In the genomic region with DNA sequence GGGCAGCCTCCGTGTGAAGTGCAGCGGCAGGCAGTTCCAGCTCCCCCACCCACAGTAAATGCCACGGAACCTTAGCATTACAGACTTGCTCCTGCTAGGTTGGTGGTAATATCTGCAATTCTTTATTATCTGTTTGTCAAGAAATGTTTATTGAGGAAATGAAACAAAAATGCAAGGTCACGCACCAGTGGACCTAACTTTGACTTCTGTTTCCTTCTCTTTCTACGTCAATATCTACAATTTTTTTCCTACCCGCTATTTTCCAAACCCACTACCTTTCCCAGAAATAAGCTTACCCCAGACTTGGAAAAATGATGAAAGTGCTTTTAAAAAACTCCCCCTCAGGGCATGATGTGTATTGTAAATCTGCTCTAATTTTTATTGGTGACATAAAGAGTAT, we compare ENCODE assay signal across 1 cellular context.
TF ChIP-seq lines count a peak whose summit lies in the region.

No MANE protein-coding gene starts in this region.

TF ChIP-seq in GM12878, 131 proteins besides CTCF, POLR2A, EP300 and RAD21 (continued from another document and continues in another):
- TF ChIP-seq FOXM1 (IDR thresholded peaks at IDR 0.05; ENCODE audit: low read depth, low read length) (no peak; the same call in none of the 2 replicates), SMAD1 (IDR thresholded peaks at IDR 0.05; ENCODE audit: low read depth, partially characterized antibody) (no peak), IRF4 (IDR thresholded peaks at IDR 0.05; ENCODE audit: low read depth, low read length) (no peak), GABPA (IDR thresholded peaks at IDR 0.05; ENCODE audit: low read depth) (no peak), DPF2 (IDR thresholded peaks at IDR 0.05) (peak; percentile 80), CHD1 (IDR thresholded peaks at IDR 0.05; ENCODE audit: low read depth, low read length) (no peak), EGR1 (IDR thresholded peaks at IDR 0.05; ENCODE audit: borderline replicate concordance in 1 of 2, low read depth in 2 of 2, low read length in 2 of 2) (no peak), EED (IDR thresholded peaks at IDR 0.05; ENCODE audit: low read depth) (no peak), ZZZ3 (IDR thresholded peaks at IDR 0.05; ENCODE audit: control insufficient read depth, insufficient read length, low read depth) (no peak), HCFC1 (IDR thresholded peaks at IDR 0.05; ENCODE audit: low read length) (no peak), NR2C2 (IDR thresholded peaks at IDR 0.05; ENCODE audit: borderline replicate concordance, control insufficient read depth, insufficient read length, low read depth) (no peak), BMI1 (IDR thresholded peaks at IDR 0.05; ENCODE audit: borderline replicate concordance) (peak; percentile 47; the same call in 1 of the 2 replicates), NR2C1 (IDR thresholded peaks at IDR 0.05) (no peak), RBBP5 (conservative IDR thresholded peaks at IDR 0.05) (no peak), RB1 (IDR thresholded peaks at IDR 0.05; ENCODE audit: borderline replicate concordance) (no peak), BRCA1 (IDR thresholded peaks at IDR 0.05; ENCODE audit: low read depth, low read length) (no peak), TBL1XR1 (IDR thresholded peaks at IDR 0.05; ENCODE audit: low read depth, low read length) (no peak), RELA (IDR thresholded peaks at IDR 0.05; ENCODE audit: borderline replicate concordance, partially characterized antibody) (no peak), NR2F1 (conservative IDR thresholded peaks at IDR 0.05) (no peak; the same call in 1 of the 2 replicates), STAT1 (conservative IDR thresholded peaks at IDR 0.05) (no peak), SUPT20H (IDR thresholded peaks at IDR 0.05; ENCODE audit: borderline replicate concordance, control insufficient read depth, low read depth, low read length) (no peak), POLR2AphosphoS2 (IDR thresholded peaks at IDR 0.05; ENCODE audit: low read depth, low read length) (no peak), WRNIP1 (IDR thresholded peaks at IDR 0.05; ENCODE audit: borderline replicate concordance, low read depth, low read length) (no peak), KAT2A (conservative IDR thresholded peaks at IDR 0.05; ENCODE audit: control insufficient read depth, low read depth, low read length) (no peak), SIN3A (IDR thresholded peaks at IDR 0.05; ENCODE audit: low read depth, low read length) (no peak), SUZ12 (IDR thresholded peaks at IDR 0.05; ENCODE audit: unreplicated experiment) (no peak), MYC (IDR thresholded peaks at IDR 0.05; ENCODE audit: insufficient read depth, insufficient read length, insufficient replicate concordance, low read length, severe bottlenecking) (no peak), IKZF1 (conservative IDR thresholded peaks at IDR 0.05) (peak; percentile 94), CBX5 (IDR thresholded peaks at IDR 0.05; ENCODE audit: low read depth) (0 out of 2 replicates have a peak, but pooled peaks have one; percentile 27), EZH2 (IDR thresholded peaks at IDR 0.05; ENCODE audit: borderline replicate concordance, control insufficient read depth, low read depth, low read length) (no peak), RAD51 (IDR thresholded peaks at IDR 0.05) (no peak), SREBF2 (IDR thresholded peaks at IDR 0.05; ENCODE audit: low read length) (no peak), RCOR1 (conservative IDR thresholded peaks at IDR 0.05; ENCODE audit: low read depth, low read length) (no peak), TCF7 (IDR thresholded peaks at IDR 0.05; ENCODE audit: borderline replicate concordance) (no peak), ASH2L (IDR thresholded peaks at IDR 0.05; ENCODE audit: borderline replicate concordance, low read depth) (no peak), ZNF24 (IDR thresholded peaks at IDR 0.05) (peak; percentile 62)
- TF ChIP-seq, protein P1, sequence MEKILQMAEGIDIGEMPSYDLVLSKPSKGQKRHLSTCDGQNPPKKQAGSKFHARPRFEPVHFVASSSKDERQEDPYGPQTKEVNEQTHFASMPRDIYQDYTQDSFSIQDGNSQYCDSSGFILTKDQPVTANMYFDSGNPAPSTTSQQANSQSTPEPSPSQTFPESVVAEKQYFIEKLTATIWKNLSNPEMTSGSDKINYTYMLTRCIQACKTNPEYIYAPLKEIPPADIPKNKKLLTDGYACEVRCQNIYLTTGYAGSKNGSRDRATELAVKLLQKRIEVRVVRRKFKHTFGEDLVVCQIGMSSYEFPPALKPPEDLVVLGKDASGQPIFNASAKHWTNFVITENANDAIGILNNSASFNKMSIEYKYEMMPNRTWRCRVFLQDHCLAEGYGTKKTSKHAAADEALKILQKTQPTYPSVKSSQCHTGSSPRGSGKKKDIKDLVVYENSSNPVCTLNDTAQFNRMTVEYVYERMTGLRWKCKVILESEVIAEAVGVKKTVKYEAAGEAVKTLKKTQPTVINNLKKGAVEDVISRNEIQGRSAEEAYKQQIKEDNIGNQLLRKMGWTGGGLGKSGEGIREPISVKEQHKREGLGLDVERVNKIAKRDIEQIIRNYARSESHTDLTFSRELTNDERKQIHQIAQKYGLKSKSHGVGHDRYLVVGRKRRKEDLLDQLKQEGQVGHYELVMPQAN (conservative IDR thresholded peaks at IDR 0.05), result no peak; the same call in 1 of the 2 replicates
- TF ChIP-seq, protein P2, sequence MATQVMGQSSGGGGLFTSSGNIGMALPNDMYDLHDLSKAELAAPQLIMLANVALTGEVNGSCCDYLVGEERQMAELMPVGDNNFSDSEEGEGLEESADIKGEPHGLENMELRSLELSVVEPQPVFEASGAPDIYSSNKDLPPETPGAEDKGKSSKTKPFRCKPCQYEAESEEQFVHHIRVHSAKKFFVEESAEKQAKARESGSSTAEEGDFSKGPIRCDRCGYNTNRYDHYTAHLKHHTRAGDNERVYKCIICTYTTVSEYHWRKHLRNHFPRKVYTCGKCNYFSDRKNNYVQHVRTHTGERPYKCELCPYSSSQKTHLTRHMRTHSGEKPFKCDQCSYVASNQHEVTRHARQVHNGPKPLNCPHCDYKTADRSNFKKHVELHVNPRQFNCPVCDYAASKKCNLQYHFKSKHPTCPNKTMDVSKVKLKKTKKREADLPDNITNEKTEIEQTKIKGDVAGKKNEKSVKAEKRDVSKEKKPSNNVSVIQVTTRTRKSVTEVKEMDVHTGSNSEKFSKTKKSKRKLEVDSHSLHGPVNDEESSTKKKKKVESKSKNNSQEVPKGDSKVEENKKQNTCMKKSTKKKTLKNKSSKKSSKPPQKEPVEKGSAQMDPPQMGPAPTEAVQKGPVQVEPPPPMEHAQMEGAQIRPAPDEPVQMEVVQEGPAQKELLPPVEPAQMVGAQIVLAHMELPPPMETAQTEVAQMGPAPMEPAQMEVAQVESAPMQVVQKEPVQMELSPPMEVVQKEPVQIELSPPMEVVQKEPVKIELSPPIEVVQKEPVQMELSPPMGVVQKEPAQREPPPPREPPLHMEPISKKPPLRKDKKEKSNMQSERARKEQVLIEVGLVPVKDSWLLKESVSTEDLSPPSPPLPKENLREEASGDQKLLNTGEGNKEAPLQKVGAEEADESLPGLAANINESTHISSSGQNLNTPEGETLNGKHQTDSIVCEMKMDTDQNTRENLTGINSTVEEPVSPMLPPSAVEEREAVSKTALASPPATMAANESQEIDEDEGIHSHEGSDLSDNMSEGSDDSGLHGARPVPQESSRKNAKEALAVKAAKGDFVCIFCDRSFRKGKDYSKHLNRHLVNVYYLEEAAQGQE (IDR thresholded peaks at IDR 0.05; ENCODE audit: low read depth, low read length), result no peak
- TF ChIP-seq, protein P3, sequence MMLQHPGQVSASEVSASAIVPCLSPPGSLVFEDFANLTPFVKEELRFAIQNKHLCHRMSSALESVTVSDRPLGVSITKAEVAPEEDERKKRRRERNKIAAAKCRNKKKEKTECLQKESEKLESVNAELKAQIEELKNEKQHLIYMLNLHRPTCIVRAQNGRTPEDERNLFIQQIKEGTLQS (IDR thresholded peaks at IDR 0.05; ENCODE audit: borderline replicate concordance, extremely low read depth, low read depth, low read length), result no peak
- TF ChIP-seq, protein P4, sequence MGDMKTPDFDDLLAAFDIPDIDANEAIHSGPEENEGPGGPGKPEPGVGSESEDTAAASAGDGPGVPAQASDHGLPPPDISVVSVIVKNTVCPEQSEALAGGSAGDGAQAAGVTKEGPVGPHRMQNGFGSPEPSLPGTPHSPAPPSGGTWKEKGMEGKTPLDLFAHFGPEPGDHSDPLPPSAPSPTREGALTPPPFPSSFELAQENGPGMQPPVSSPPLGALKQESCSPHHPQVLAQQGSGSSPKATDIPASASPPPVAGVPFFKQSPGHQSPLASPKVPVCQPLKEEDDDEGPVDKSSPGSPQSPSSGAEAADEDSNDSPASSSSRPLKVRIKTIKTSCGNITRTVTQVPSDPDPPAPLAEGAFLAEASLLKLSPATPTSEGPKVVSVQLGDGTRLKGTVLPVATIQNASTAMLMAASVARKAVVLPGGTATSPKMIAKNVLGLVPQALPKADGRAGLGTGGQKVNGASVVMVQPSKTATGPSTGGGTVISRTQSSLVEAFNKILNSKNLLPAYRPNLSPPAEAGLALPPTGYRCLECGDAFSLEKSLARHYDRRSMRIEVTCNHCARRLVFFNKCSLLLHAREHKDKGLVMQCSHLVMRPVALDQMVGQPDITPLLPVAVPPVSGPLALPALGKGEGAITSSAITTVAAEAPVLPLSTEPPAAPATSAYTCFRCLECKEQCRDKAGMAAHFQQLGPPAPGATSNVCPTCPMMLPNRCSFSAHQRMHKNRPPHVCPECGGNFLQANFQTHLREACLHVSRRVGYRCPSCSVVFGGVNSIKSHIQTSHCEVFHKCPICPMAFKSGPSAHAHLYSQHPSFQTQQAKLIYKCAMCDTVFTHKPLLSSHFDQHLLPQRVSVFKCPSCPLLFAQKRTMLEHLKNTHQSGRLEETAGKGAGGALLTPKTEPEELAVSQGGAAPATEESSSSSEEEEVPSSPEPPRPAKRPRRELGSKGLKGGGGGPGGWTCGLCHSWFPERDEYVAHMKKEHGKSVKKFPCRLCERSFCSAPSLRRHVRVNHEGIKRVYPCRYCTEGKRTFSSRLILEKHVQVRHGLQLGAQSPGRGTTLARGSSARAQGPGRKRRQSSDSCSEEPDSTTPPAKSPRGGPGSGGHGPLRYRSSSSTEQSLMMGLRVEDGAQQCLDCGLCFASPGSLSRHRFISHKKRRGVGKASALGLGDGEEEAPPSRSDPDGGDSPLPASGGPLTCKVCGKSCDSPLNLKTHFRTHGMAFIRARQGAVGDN (IDR thresholded peaks at IDR 0.05), result peak; percentile 48; the same call in 1 of the 2 replicates
- TF ChIP-seq, protein P5, sequence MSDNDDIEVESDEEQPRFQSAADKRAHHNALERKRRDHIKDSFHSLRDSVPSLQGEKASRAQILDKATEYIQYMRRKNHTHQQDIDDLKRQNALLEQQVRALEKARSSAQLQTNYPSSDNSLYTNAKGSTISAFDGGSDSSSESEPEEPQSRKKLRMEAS (IDR thresholded peaks at IDR 0.05; ENCODE audit: low read depth, low read length), result no peak
- TF ChIP-seq, protein P6, sequence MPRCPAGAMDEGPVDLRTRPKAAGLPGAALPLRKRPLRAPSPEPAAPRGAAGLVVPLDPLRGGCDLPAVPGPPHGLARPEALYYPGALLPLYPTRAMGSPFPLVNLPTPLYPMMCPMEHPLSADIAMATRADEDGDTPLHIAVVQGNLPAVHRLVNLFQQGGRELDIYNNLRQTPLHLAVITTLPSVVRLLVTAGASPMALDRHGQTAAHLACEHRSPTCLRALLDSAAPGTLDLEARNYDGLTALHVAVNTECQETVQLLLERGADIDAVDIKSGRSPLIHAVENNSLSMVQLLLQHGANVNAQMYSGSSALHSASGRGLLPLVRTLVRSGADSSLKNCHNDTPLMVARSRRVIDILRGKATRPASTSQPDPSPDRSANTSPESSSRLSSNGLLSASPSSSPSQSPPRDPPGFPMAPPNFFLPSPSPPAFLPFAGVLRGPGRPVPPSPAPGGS (IDR thresholded peaks at IDR 0.05; ENCODE audit: borderline replicate concordance, insufficient read depth, low read depth, low read length, poor library complexity, severe bottlenecking), result no peak
- TF ChIP-seq, protein P7, sequence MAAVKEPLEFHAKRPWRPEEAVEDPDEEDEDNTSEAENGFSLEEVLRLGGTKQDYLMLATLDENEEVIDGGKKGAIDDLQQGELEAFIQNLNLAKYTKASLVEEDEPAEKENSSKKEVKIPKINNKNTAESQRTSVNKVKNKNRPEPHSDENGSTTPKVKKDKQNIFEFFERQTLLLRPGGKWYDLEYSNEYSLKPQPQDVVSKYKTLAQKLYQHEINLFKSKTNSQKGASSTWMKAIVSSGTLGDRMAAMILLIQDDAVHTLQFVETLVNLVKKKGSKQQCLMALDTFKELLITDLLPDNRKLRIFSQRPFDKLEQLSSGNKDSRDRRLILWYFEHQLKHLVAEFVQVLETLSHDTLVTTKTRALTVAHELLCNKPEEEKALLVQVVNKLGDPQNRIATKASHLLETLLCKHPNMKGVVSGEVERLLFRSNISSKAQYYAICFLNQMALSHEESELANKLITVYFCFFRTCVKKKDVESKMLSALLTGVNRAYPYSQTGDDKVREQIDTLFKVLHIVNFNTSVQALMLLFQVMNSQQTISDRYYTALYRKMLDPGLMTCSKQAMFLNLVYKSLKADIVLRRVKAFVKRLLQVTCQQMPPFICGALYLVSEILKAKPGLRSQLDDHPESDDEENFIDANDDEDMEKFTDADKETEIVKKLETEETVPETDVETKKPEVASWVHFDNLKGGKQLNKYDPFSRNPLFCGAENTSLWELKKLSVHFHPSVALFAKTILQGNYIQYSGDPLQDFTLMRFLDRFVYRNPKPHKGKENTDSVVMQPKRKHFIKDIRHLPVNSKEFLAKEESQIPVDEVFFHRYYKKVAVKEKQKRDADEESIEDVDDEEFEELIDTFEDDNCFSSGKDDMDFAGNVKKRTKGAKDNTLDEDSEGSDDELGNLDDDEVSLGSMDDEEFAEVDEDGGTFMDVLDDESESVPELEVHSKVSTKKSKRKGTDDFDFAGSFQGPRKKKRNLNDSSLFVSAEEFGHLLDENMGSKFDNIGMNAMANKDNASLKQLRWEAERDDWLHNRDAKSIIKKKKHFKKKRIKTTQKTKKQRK (IDR thresholded peaks at IDR 0.05; ENCODE audit: low read depth, low read length), result no peak
- TF ChIP-seq, protein P8, sequence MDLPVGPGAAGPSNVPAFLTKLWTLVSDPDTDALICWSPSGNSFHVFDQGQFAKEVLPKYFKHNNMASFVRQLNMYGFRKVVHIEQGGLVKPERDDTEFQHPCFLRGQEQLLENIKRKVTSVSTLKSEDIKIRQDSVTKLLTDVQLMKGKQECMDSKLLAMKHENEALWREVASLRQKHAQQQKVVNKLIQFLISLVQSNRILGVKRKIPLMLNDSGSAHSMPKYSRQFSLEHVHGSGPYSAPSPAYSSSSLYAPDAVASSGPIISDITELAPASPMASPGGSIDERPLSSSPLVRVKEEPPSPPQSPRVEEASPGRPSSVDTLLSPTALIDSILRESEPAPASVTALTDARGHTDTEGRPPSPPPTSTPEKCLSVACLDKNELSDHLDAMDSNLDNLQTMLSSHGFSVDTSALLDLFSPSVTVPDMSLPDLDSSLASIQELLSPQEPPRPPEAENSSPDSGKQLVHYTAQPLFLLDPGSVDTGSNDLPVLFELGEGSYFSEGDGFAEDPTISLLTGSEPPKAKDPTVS (IDR thresholded peaks at IDR 0.05; ENCODE audit: low read depth, low read length), result no peak
